ENCODE assay signal across 13 cellular contexts in genomic region chr18:11948852-11949523, GRCh38. TPM values are rescaled to one million over a fixed set of nuclear protein-coding genes. Genes with fewer than 3 reads are reported as not detected.
DNase-seq lines count a peak whose midpoint lies in the region; ATAC-seq and TF ChIP-seq lines count a peak whose summit lies in the region.
"Had no signal": no experiment of that assay in that cellular context is flagged by ENCODE, and none has a peak within 500 bp of the region (broad histone marks: within the 10 kb centered on the region; RNA-seq: fewer than 3 reads in every experiment).

No MANE protein-coding gene starts in this region.

- intact Hi-C loops in Panc1 (cut with micrococcal nuclease; ENCODE audit: unreplicated experiment) = loop anchor here (1.0 kb wide), 1 partner anchor 31 kb away; no protein-coding TSS in a partner anchor
- intact Hi-C loops in esophagus squamous epithelium (cut with DNase I) = loop anchor here (5.0 kb wide), 1 partner anchor 43 kb away; no protein-coding TSS in a partner anchor

- in situ Hi-C loops in Panc1 (cut with HindIII; ENCODE audit: low pct_unique_long_range_greater_than_20kb, low sequenced_read_pairs) = no loop called here

- CTCF ChIA-PET in Panc1 (lab: Charles Lee) = no interaction called here

- H3K4me3 Mint-ChIP-seq in osteocyte (ENCODE audit: unreplicated experiment) = no peak overlapping the region

- no peaks in the 10 kb centered on the region for H3K9me3 Mint-ChIP-seq in osteocyte (ENCODE audit: unreplicated experiment)

- H3K36me3 ChIP-seq in Panc1 (ENCODE audit: control insufficient read depth, insufficient read depth, low read length) = no peaks in the 10 kb centered on the region
- no peaks in the 10 kb centered on the region for H3K36me3 ChIP-seq in esophagus squamous epithelium
- H3K36me3 ChIP-seq: BE2C had no signal

- H3K4me1 ChIP-seq in Panc1 (ENCODE audit: control insufficient read depth, insufficient read depth, low read length) (peaks cover 22% of the 10 kb centered on the region), esophagus squamous epithelium (peaks cover 22 to 69% (median 40%) of the 10 kb centered on the region in 3 donors)
- H3K4me1 ChIP-seq: BE2C had no signal

- no peak overlapping the region for H3K4me3 ChIP-seq in Panc1 (ENCODE audit: low read depth in 2 of 2, low read length in 2 of 2)
- H3K4me3 ChIP-seq in esophagus squamous epithelium = no peak overlapping the region

- H3K27ac ChIP-seq in Panc1 (ENCODE audit: low read length) (0 out of 2 replicates have a peak overlapping the region, but pooled peaks have one; percentile 51), esophagus squamous epithelium (peak overlapping the region; percentile 66 to 98 (median 96))

- 60 to 64% methylated on average over 6 of the region's 6 CpGs for WGBS in esophagus squamous epithelium, 2 donors

- TF ChIP-seq POLR2A in esophagus squamous epithelium (IDR thresholded peaks at IDR 0.05) = no peak

- POLR2A ChIA-PET in Panc1 (lab: Charles Lee) = no interaction called here

- no TSS peak for BruUV-seq in Panc1 (replicated peaks; lab: Mats Ljungman, UMichigan)

- peak; percentile 49 for DNase-seq in AG08396 (ENCODE audit: low spot score)
- DNase-seq in Panc1 (ENCODE audit: low read depth, low spot score) = no peak
- no peak for DNase-seq in esophagus squamous epithelium (lab: John Stamatoyannopoulos, UW)
- DNase-seq in osteocyte (ENCODE audit: extremely low spot score, unreplicated experiment) = no peak
- no peak for DNase-seq in T-helper 1 cell
- DNase-seq: activated CD4-positive, alpha-beta T cell treated with anti-CD3 and anti-CD28 coated beads for 1 hour; BE2C; NCI-H1105 treated with DMSO at 0.1 percent for 48 hours; NCI-H524; retina had no signal

- H3K4me1 Mint-ChIP-seq in osteocyte (ENCODE audit: unreplicated experiment) = peaks cover 35% of the 10 kb centered on the region

- H3K9me3 ChIP-seq in Panc1 (ENCODE audit: control insufficient read depth, insufficient read depth, low read depth, low read length) = no peaks in the 10 kb centered on the region
- H3K9me3 ChIP-seq in esophagus squamous epithelium = no peaks in the 10 kb centered on the region
- H3K9me3 ChIP-seq: BE2C had no signal

- H3K36me3 Mint-ChIP-seq in osteocyte (ENCODE audit: unreplicated experiment) = no peaks in the 10 kb centered on the region

- H3K27ac Mint-ChIP-seq in osteocyte (ENCODE audit: unreplicated experiment) = peak overlapping the region; percentile 64

- H3K27me3 ChIP-seq in Panc1 (ENCODE audit: control insufficient read depth, insufficient read depth, low read length) (no peaks in the 10 kb centered on the region), esophagus squamous epithelium (no peaks in the 10 kb centered on the region)
- H3K27me3 ChIP-seq: BE2C had no signal

- TF ChIP-seq CTCF in Panc1 (IDR thresholded peaks at IDR 0.05) = no peak
- TF ChIP-seq CTCF in esophagus squamous epithelium (IDR thresholded peaks at IDR 0.05) = no peak
- TF ChIP-seq CTCF in osteocyte (IDR thresholded peaks at IDR 0.05) = no peak

- ATAC-seq in Panc1 (no peak), GM21576 (IDR thresholded peaks at IDR 0.05; ENCODE audit: unreplicated experiment) (no peak), GM18519 (IDR thresholded peaks at IDR 0.05; ENCODE audit: low FRiP score, unreplicated experiment) (no peak), HG02973 (IDR thresholded peaks at IDR 0.05; ENCODE audit: unreplicated experiment) (no peak)

- H3K27me3 Mint-ChIP-seq in osteocyte (ENCODE audit: unreplicated experiment) = no peaks in the 10 kb centered on the region

RNA-seq across cellular contexts. Expression of gene IMPA2, which starts 32.3 kb away (rescaled TPM):
- 37.6 TPM for total RNA-seq in Panc1 (2021; ENCODE audit: unreplicated experiment)
- polyA plus RNA-seq in Panc1 (2012; ENCODE audit: insufficient read length) = 41.5 TPM
- total RNA-seq in esophagus squamous epithelium = 100 to 1,000 TPM; 121 to 235 (median 164) TPM
- 9.0 and 9.2 TPM in 2 replicates for total RNA-seq in osteocyte

RNA-seq across cellular contexts. Expression of gene MPPE1, which starts 40.9 kb away (rescaled TPM):
- 37.1 TPM for total RNA-seq in Panc1 (2021; ENCODE audit: unreplicated experiment)
- polyA plus RNA-seq in Panc1 (2012; ENCODE audit: insufficient read length) = 31.6 TPM
- total RNA-seq in esophagus squamous epithelium = 10 to 100 TPM; 13.9 to 22.4 (median 15.6) TPM
- total RNA-seq in osteocyte = 49.4 and 58.6 TPM in 2 replicates
